Comparison of ENCODE assay signal across 18 cellular contexts in the genomic region with DNA sequence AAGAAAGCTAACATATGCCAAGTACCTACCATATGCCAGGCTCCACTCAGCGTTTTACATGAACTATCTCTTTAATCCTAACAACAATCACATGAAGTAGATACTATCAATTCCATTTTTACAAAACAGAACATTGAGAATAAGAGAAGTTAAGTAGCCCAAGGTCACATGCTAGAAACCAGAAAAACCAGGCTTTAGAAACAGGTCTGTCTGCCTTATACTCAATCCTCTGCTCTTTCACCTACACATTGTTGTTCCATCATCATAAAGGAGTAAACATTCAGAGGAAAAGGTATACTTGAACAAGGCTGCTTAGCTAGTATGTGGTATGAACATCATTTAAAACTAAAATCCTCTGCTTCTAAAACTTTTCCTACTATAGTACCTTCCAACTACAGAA.
"Had no signal": no experiment of that assay in that cellular context is flagged by ENCODE, and none has a peak within 500 bp of the region (broad histone marks: within the 10 kb centered on the region; RNA-seq: fewer than 3 reads in every experiment).

No MANE protein-coding gene starts in this region.

- DNase-seq: activated CD4-positive, alpha-beta T cell treated with anti-CD3 and anti-CD28 coated beads, Interleukin-2, amount 10 ng/mL, durations not matched to agents 7 days and 5 days; activated CD8-positive, alpha-beta memory T cell treated with anti-CD3 and anti-CD28 coated beads, Interleukin-2, amount 50 U/mL, for 48 hours; activated gamma-delta T cell treated with Interleukin-2 at 50 U/mL for 16 hours; activated T-cell treated with anti-CD3 and anti-CD28 coated beads, Interleukin-2, amount 50 U/mL, for 72 hours; amygdala; effector CD8-positive, alpha-beta T cell; heart left ventricle; immature natural killer cell; nephron progenitor cell; sigmoid colon; stimulated activated CD4-positive, alpha-beta T cell treated with anti-CD3 and anti-CD28 coated beads, Interleukin-1b, Interleukin-23, amount 100 ng/mL, for 48 hours; T-helper 17 cell; tibial artery had no signal

- H3K36me3 Mint-ChIP-seq: activated naive CD8-positive, alpha-beta T cell; immature natural killer cell; stimulated activated effector memory CD8-positive, alpha-beta T cell treated with anti-CD3 and anti-CD28 coated beads, Interleukin-12 subunit alpha, Interleukin-12 subunit beta, amount 100 ng/mL, for 72 hours had no signal

- H3K4me1 Mint-ChIP-seq: activated CD4-positive, alpha-beta T cell treated with anti-CD3 and anti-CD28 coated beads, Interleukin-2, amount 10 ng/mL, durations not matched to agents 7 days and 5 days; central memory CD8-positive, alpha-beta T cell; immature natural killer cell; stimulated activated effector memory CD8-positive, alpha-beta T cell treated with anti-CD3 and anti-CD28 coated beads, Interleukin-12 subunit alpha, Interleukin-12 subunit beta, amount 100 ng/mL, for 72 hours; T-helper 17 cell had no signal

- H3K27ac ChIP-seq: heart left ventricle, sigmoid colon, tibial artery, vagina had no signal

- H3K27me3 Mint-ChIP-seq: activated CD4-positive, alpha-beta T cell treated with anti-CD3 and anti-CD28 coated beads, Interleukin-2, amount 10 ng/mL, durations not matched to agents 7 days and 5 days; brain; central memory CD8-positive, alpha-beta T cell; T-helper 17 cell had no signal

- H3K27ac Mint-ChIP-seq: activated CD4-positive, alpha-beta T cell treated with anti-CD3 and anti-CD28 coated beads, Interleukin-2, amount 10 ng/mL, durations not matched to agents 7 days and 5 days; activated naive CD8-positive, alpha-beta T cell; activated T-cell treated with anti-CD3 and anti-CD28 coated beads, Interleukin-2, amount 50 U/mL, for 72 hours; immature natural killer cell; nephron progenitor cell; stimulated activated effector memory CD8-positive, alpha-beta T cell treated with anti-CD3 and anti-CD28 coated beads, Interleukin-12 subunit alpha, Interleukin-12 subunit beta, amount 100 ng/mL, for 72 hours; T-helper 17 cell had no signal

- H3K36me3 ChIP-seq: vagina had no signal

- H3K9me3 ChIP-seq: heart left ventricle, sigmoid colon, tibial artery, vagina had no signal

- H3K9me3 Mint-ChIP-seq: activated CD4-positive, alpha-beta T cell treated with anti-CD3 and anti-CD28 coated beads, Interleukin-2, amount 10 ng/mL, durations not matched to agents 7 days and 5 days; brain; central memory CD8-positive, alpha-beta T cell; nephron progenitor cell had no signal

- H3K4me3 ChIP-seq: heart left ventricle, sigmoid colon, tibial artery, vagina had no signal

- H3K4me3 Mint-ChIP-seq: activated CD4-positive, alpha-beta T cell treated with anti-CD3 and anti-CD28 coated beads, Interleukin-2, amount 10 ng/mL, durations not matched to agents 7 days and 5 days; activated naive CD8-positive, alpha-beta T cell; activated T-cell treated with anti-CD3 and anti-CD28 coated beads, Interleukin-2, amount 50 U/mL, for 72 hours; brain; central memory CD8-positive, alpha-beta T cell; immature natural killer cell; nephron progenitor cell; stimulated activated effector memory CD8-positive, alpha-beta T cell treated with anti-CD3 and anti-CD28 coated beads, Interleukin-12 subunit alpha, Interleukin-12 subunit beta, amount 100 ng/mL, for 72 hours; T-helper 17 cell had no signal

- ATAC-seq: activated T-cell treated with anti-CD3 and anti-CD28 coated beads, Interleukin-2, amount 50 U/mL, for 72 hours; heart left ventricle; stimulated activated effector memory CD8-positive, alpha-beta T cell treated with anti-CD3 and anti-CD28 coated beads, Interleukin-12 subunit alpha, Interleukin-12 subunit beta, amount 100 ng/mL, for 72 hours; T-helper 17 cell had no signal

- H3K27me3 ChIP-seq: heart left ventricle, sigmoid colon, tibial artery, vagina had no signal
